In the genomic region with DNA sequence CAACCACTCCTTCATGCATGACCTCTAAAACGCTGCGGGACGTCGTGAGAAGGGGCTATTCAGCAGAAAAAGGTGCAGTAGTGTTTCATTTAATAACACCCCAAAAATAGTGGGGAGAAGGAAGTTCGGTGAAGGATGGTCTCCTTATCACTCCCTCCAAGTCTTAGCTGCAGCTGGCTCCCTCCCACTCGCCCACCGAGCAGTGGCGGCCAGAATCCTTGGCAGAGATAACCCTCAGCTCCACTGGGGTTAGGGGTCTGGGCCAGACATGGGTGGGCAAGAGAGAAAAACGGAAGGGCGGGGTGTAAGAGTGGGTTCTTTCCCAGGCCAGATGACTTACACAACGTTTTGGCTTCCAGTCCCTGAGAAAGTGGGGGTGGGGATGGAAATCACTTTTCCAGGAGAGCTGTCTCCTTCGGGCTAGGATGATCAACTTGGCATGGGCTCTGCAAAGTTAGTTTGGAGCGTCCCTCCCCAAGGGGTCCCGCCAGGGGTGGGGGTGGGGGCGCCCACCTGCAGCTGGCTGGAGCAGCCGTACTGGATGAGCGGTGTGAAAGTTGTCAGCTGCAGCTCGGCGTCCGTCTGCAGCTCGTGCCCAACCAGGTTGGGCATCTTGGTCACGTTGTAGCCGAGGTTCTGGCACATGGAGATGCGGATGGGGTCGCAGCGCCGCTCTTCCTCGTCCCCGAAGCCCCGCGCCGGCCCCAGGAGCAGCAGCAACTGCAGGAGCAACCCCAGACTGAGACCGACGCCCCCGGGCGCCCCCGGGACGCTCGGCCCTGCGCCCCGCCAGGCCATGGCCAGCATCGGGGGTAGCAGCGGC, we compare ENCODE assay signal across 1 cellular context.
A peak's percentile ranks its signal among the peaks of the same experiment; 100 is the strongest.
TF ChIP-seq lines count a peak whose summit lies in the region.

No MANE protein-coding gene starts in this region.

TF ChIP-seq in HepG2, 621 proteins besides CTCF, POLR2A, EP300 and RAD21 (continued from another document and continues in another):
- TF ChIP-seq AGO2 (optimal IDR thresholded peaks at IDR 0.05; ENCODE audit: low read depth, low read length) (peak; percentile 94), ZNF543 (CRISPR knock-in tag; IDR thresholded peaks at IDR 0.05) (no peak), TERF1 (CRISPR knock-in tag; IDR thresholded peaks at IDR 0.05) (no peak), NFYB (CRISPR knock-in tag; IDR thresholded peaks at IDR 0.05) (no peak; the same call in 1 of the 2 replicates), CREB1 (IDR thresholded peaks at IDR 0.05) (no peak), CREB1 (CRISPR knock-in tag; IDR thresholded peaks at IDR 0.05) (no peak), ZNF354B (CRISPR knock-in tag; IDR thresholded peaks at IDR 0.05) (no peak), ZNF451 (CRISPR knock-in tag; IDR thresholded peaks at IDR 0.05) (no peak), HNF1A (IDR thresholded peaks at IDR 0.05; ENCODE audit: low read depth) (no peak), HNF1A (CRISPR knock-in tag; IDR thresholded peaks at IDR 0.05; ENCODE audit: borderline replicate concordance) (no peak), ZNF124 (CRISPR knock-in tag; IDR thresholded peaks at IDR 0.05) (no peak), ZNF530 (CRISPR knock-in tag; IDR thresholded peaks at IDR 0.05; ENCODE audit: low read depth) (0 out of 2 replicates have a peak, but pooled peaks have one; percentile 13), E2F1 (CRISPR knock-in tag; IDR thresholded peaks at IDR 0.05) (peak; percentile 30; the same call in 1 of the 2 replicates), HOXA5 (CRISPR knock-in tag; IDR thresholded peaks at IDR 0.05) (0 out of 2 replicates have a peak, but pooled peaks have one; percentile 37), ZNF562 (CRISPR knock-in tag; IDR thresholded peaks at IDR 0.05; ENCODE audit: borderline replicate concordance) (0 out of 2 replicates have a peak, but pooled peaks have one; percentile 6), ZMYM4 (CRISPR knock-in tag; IDR thresholded peaks at IDR 0.05) (no peak), CREM (IDR thresholded peaks at IDR 0.05) (no peak), CREM (CRISPR knock-in tag; IDR thresholded peaks at IDR 0.05) (no peak), DNMT3B (CRISPR knock-in tag; conservative IDR thresholded peaks at IDR 0.05) (no peak), SIX4 (CRISPR knock-in tag; IDR thresholded peaks at IDR 0.05) (no peak), NCOR1 (IDR thresholded peaks at IDR 0.05; ENCODE audit: borderline replicate concordance, low read length) (no peak), TBL1XR1 (IDR thresholded peaks at IDR 0.05; ENCODE audit: borderline replicate concordance, low read length, partially characterized antibody) (no peak), ZFP1 (CRISPR knock-in tag; IDR thresholded peaks at IDR 0.05) (no peak), EEA1 (CRISPR knock-in tag; IDR thresholded peaks at IDR 0.05; ENCODE audit: borderline replicate concordance) (peak; percentile 74; the same call in 1 of the 2 replicates), ZNF567 (CRISPR knock-in tag; IDR thresholded peaks at IDR 0.05; ENCODE audit: borderline replicate concordance) (no peak), SALL1 (CRISPR knock-in tag; IDR thresholded peaks at IDR 0.05) (no peak; the same call in 1 of the 2 replicates), GRHL1 (CRISPR knock-in tag; conservative IDR thresholded peaks at IDR 0.05) (no peak), ZNF292 (CRISPR knock-in tag; IDR thresholded peaks at IDR 0.05; ENCODE audit: borderline replicate concordance, low read depth) (0 out of 2 replicates have a peak, but pooled peaks have one; percentile 28), ZNF850 (CRISPR knock-in tag; conservative IDR thresholded peaks at IDR 0.05) (no peak), BHLHE40 (IDR thresholded peaks at IDR 0.05; ENCODE audit: low read length) (no peak), KAT7 (CRISPR knock-in tag; IDR thresholded peaks at IDR 0.05; ENCODE audit: borderline replicate concordance) (peak; percentile 53; the same call in 1 of the 2 replicates)
- TF ChIP-seq, protein P1, sequence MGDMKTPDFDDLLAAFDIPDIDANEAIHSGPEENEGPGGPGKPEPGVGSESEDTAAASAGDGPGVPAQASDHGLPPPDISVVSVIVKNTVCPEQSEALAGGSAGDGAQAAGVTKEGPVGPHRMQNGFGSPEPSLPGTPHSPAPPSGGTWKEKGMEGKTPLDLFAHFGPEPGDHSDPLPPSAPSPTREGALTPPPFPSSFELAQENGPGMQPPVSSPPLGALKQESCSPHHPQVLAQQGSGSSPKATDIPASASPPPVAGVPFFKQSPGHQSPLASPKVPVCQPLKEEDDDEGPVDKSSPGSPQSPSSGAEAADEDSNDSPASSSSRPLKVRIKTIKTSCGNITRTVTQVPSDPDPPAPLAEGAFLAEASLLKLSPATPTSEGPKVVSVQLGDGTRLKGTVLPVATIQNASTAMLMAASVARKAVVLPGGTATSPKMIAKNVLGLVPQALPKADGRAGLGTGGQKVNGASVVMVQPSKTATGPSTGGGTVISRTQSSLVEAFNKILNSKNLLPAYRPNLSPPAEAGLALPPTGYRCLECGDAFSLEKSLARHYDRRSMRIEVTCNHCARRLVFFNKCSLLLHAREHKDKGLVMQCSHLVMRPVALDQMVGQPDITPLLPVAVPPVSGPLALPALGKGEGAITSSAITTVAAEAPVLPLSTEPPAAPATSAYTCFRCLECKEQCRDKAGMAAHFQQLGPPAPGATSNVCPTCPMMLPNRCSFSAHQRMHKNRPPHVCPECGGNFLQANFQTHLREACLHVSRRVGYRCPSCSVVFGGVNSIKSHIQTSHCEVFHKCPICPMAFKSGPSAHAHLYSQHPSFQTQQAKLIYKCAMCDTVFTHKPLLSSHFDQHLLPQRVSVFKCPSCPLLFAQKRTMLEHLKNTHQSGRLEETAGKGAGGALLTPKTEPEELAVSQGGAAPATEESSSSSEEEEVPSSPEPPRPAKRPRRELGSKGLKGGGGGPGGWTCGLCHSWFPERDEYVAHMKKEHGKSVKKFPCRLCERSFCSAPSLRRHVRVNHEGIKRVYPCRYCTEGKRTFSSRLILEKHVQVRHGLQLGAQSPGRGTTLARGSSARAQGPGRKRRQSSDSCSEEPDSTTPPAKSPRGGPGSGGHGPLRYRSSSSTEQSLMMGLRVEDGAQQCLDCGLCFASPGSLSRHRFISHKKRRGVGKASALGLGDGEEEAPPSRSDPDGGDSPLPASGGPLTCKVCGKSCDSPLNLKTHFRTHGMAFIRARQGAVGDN (CRISPR knock-in tag; IDR thresholded peaks at IDR 0.05), result peak; percentile 76
- TF ChIP-seq, protein P2, sequence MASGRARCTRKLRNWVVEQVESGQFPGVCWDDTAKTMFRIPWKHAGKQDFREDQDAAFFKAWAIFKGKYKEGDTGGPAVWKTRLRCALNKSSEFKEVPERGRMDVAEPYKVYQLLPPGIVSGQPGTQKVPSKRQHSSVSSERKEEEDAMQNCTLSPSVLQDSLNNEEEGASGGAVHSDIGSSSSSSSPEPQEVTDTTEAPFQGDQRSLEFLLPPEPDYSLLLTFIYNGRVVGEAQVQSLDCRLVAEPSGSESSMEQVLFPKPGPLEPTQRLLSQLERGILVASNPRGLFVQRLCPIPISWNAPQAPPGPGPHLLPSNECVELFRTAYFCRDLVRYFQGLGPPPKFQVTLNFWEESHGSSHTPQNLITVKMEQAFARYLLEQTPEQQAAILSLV (CRISPR knock-in tag; IDR thresholded peaks at IDR 0.05; ENCODE audit: borderline replicate concordance), result no peak
- TF ChIP-seq, protein P3, sequence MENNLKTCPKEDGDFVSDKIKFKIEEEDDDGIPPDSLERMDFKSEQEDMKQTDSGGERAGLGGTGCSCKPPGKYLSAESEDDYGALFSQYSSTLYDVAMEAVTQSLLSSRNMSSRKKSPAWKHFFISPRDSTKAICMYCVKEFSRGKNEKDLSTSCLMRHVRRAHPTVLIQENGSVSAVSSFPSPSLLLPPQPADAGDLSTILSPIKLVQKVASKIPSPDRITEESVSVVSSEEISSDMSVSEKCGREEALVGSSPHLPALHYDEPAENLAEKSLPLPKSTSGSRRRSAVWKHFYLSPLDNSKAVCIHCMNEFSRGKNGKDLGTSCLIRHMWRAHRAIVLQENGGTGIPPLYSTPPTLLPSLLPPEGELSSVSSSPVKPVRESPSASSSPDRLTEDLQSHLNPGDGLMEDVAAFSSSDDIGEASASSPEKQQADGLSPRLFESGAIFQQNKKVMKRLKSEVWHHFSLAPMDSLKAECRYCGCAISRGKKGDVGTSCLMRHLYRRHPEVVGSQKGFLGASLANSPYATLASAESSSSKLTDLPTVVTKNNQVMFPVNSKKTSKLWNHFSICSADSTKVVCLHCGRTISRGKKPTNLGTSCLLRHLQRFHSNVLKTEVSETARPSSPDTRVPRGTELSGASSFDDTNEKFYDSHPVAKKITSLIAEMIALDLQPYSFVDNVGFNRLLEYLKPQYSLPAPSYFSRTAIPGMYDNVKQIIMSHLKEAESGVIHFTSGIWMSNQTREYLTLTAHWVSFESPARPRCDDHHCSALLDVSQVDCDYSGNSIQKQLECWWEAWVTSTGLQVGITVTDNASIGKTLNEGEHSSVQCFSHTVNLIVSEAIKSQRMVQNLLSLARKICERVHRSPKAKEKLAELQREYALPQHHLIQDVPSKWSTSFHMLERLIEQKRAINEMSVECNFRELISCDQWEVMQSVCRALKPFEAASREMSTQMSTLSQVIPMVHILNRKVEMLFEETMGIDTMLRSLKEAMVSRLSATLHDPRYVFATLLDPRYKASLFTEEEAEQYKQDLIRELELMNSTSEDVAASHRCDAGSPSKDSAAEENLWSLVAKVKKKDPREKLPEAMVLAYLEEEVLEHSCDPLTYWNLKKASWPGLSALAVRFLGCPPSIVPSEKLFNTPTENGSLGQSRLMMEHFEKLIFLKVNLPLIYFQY (CRISPR knock-in tag; IDR thresholded peaks at IDR 0.05; ENCODE audit: borderline replicate concordance), result no peak
